Comparison of ENCODE assay signal across 20 cellular contexts in genomic region chr12:120211243-120211903, GRCh38. TPM values are rescaled to one million over a fixed set of nuclear protein-coding genes. Genes with fewer than 3 reads are reported as not detected.
DNase-seq lines count a peak whose midpoint lies in the region; ATAC-seq and TF ChIP-seq lines count a peak whose summit lies in the region.
"Had no signal": no experiment of that assay in that cellular context is flagged by ENCODE, and none has a peak within 500 bp of the region (broad histone marks: within the 10 kb centered on the region; RNA-seq: fewer than 3 reads in every experiment).

No MANE protein-coding gene starts in this region.

- WGBS in endodermal cell (ENCODE audit: insufficient coverage in 1 of 2, insufficient read length in 1 of 2), 2 experiments, result 90 to 97% methylated on average over 2 to 12 of the region's 12 CpGs

- BruUV-seq in Panc1 (replicated peaks; lab: Mats Ljungman, UMichigan), result TSS peak; percentile 67

- POLR2A ChIA-PET in Panc1 (lab: Charles Lee), result interaction anchor here (1.1 kb wide), 1 partner anchor 80 kb away, joined by 4 read pairs; no protein-coding TSS in a partner anchor

- no peak for ATAC-seq in Panc1
- ATAC-seq: gastrocnemius medialis; right cardiac atrium; stimulated activated memory B cell treated with anti-CD40 and anti-IgM and Interleukin-4, amounts not matched to agents 10 μg/mL and 1 μg/mL and 100 μg/mL, for 72 hours had no signal

- no peak overlapping the region for H3K4me3 Mint-ChIP-seq in activated naive CD4-positive, alpha-beta T cell treated with anti-CD3 and anti-CD28 coated beads for 36 hours
- no peak overlapping the region for H3K4me3 Mint-ChIP-seq in endodermal cell
- no peak overlapping the region for H3K4me3 Mint-ChIP-seq in progenitor cell of endocrine pancreas (ENCODE audit: low read depth)
- H3K4me3 Mint-ChIP-seq: stimulated activated memory B cell treated with anti-CD40 and anti-IgM and Interleukin-4, amounts not matched to agents 10 μg/mL and 1 μg/mL and 100 μg/mL, for 72 hours had no signal

- CTCF ChIA-PET in activated naive CD4-positive, alpha-beta T cell treated with anti-CD3 and anti-CD28 coated beads for 36 hours (lab: Charles Lee), result interaction anchor here (0.9 to 1.2 kb wide), 2 partner anchors 11 to 16 kb away, joined by 3 to 6 read pairs; partner anchors contain the start of gene RPLP0
- CTCF ChIA-PET in Panc1 (lab: Charles Lee), result interaction anchor here (1.0 kb wide), 1 partner anchor 10 kb away, joined by 3 read pairs; the partner anchor contains the start of gene RPLP0

- H3K36me3 ChIP-seq in Panc1 (ENCODE audit: control insufficient read depth, insufficient read depth, low read length) (peaks cover 10% of the 10 kb centered on the region), endodermal cell (ENCODE audit: control insufficient read depth, insufficient read depth, low read length) (peaks cover 55% of the 10 kb centered on the region)

- intact Hi-C loops in activated naive CD4-positive, alpha-beta T cell treated with anti-CD3 and anti-CD28 coated beads for 36 hours (cut with micrococcal nuclease), result no loop called here
- intact Hi-C loops in Panc1 (cut with micrococcal nuclease; ENCODE audit: unreplicated experiment), result no loop called here
- intact Hi-C loops in posterior vena cava (cut with DNase I), result no loop called here

- H3K4me3 ChIP-seq in Panc1 (ENCODE audit: low read depth in 2 of 2, low read length in 2 of 2) (no peak overlapping the region), endodermal cell (ENCODE audit: low read length) (no peak overlapping the region)
- H3K4me3 ChIP-seq: gastrocnemius medialis, tibial artery had no signal

- peaks cover 24% of the 10 kb centered on the region for H3K4me1 ChIP-seq in Panc1 (ENCODE audit: control insufficient read depth, insufficient read depth, low read length)
- H3K4me1 ChIP-seq in endodermal cell (ENCODE audit: control insufficient read depth, insufficient read depth, low read length), result no peaks in the 10 kb centered on the region
- H3K4me1 ChIP-seq: gastrocnemius medialis, tibial artery had no signal

- H3K27ac ChIP-seq in Panc1 (ENCODE audit: low read length) (peak overlapping the region; percentile 54), endodermal cell (ENCODE audit: low read depth, low read length) (no peak overlapping the region)
- H3K27ac ChIP-seq: gastrocnemius medialis, tibial artery had no signal

- H3K9ac ChIP-seq in endodermal cell (ENCODE audit: extremely low read depth, low read length, poor library complexity, severe bottlenecking), result no peak overlapping the region

- H3K9me3 ChIP-seq in Panc1 (ENCODE audit: control insufficient read depth, insufficient read depth, low read depth, low read length), result no peaks in the 10 kb centered on the region
- H3K9me3 ChIP-seq in endodermal cell (ENCODE audit: control insufficient read depth, low read length), result peaks cover 1% of the 10 kb centered on the region
- H3K9me3 ChIP-seq: gastrocnemius medialis, tibial artery had no signal

- in situ Hi-C loops in Panc1 (cut with HindIII; ENCODE audit: low pct_unique_long_range_greater_than_20kb, low sequenced_read_pairs), result no loop called here

- no peaks in the 10 kb centered on the region for H3K27me3 Mint-ChIP-seq in activated naive CD4-positive, alpha-beta T cell treated with anti-CD3 and anti-CD28 coated beads for 36 hours (ENCODE audit: low read depth)
- H3K27me3 Mint-ChIP-seq in endodermal cell (ENCODE audit: insufficient read depth) (no peaks in the 10 kb centered on the region), progenitor cell of endocrine pancreas (no peaks in the 10 kb centered on the region)

- peaks cover 20% of the 10 kb centered on the region for H3K36me3 Mint-ChIP-seq in activated naive CD4-positive, alpha-beta T cell treated with anti-CD3 and anti-CD28 coated beads for 36 hours (ENCODE audit: low read depth)
- H3K36me3 Mint-ChIP-seq in endodermal cell (ENCODE audit: low read depth) (peaks cover 64% of the 10 kb centered on the region), progenitor cell of endocrine pancreas (ENCODE audit: insufficient read depth) (peaks cover 12% of the 10 kb centered on the region)

- TF ChIP-seq CTCF in Panc1 (IDR thresholded peaks at IDR 0.05) (no peak), endodermal cell (conservative IDR thresholded peaks at IDR 0.05) (no peak), progenitor cell of endocrine pancreas (IDR thresholded peaks at IDR 0.05; ENCODE audit: unreplicated experiment) (no peak)

- H3K9me3 Mint-ChIP-seq in activated naive CD4-positive, alpha-beta T cell treated with anti-CD3 and anti-CD28 coated beads for 36 hours, result no peaks in the 10 kb centered on the region
- no peaks in the 10 kb centered on the region for H3K9me3 Mint-ChIP-seq in endodermal cell
- H3K9me3 Mint-ChIP-seq in progenitor cell of endocrine pancreas (ENCODE audit: low read depth), result no peaks in the 10 kb centered on the region
- H3K9me3 Mint-ChIP-seq: stimulated activated memory B cell treated with anti-CD40 and anti-IgM and Interleukin-4, amounts not matched to agents 10 μg/mL and 1 μg/mL and 100 μg/mL, for 72 hours had no signal

- H3K27me3 ChIP-seq in Panc1 (ENCODE audit: control insufficient read depth, insufficient read depth, low read length) (no peaks in the 10 kb centered on the region), endodermal cell (ENCODE audit: control insufficient read depth, insufficient read depth, low read length, poor library complexity, severe bottlenecking) (no peaks in the 10 kb centered on the region)
- H3K27me3 ChIP-seq: gastrocnemius medialis, tibial artery had no signal

- no peaks in the 10 kb centered on the region for H3K4me1 Mint-ChIP-seq in activated naive CD4-positive, alpha-beta T cell treated with anti-CD3 and anti-CD28 coated beads for 36 hours (ENCODE audit: low read depth)
- H3K4me1 Mint-ChIP-seq in endodermal cell (no peaks in the 10 kb centered on the region), progenitor cell of endocrine pancreas (ENCODE audit: low read depth) (no peaks in the 10 kb centered on the region)
- H3K4me1 Mint-ChIP-seq: stimulated activated memory B cell treated with anti-CD40 and anti-IgM and Interleukin-4, amounts not matched to agents 10 μg/mL and 1 μg/mL and 100 μg/mL, for 72 hours had no signal

- H3K27ac Mint-ChIP-seq in activated naive CD4-positive, alpha-beta T cell treated with anti-CD3 and anti-CD28 coated beads for 36 hours, result peak overlapping the region; percentile 50
- no peak overlapping the region for H3K27ac Mint-ChIP-seq in endodermal cell
- H3K27ac Mint-ChIP-seq in progenitor cell of endocrine pancreas, result peak overlapping the region; percentile 37
- H3K27ac Mint-ChIP-seq: stimulated activated memory B cell treated with anti-CD40 and anti-IgM and Interleukin-4, amounts not matched to agents 10 μg/mL and 1 μg/mL and 100 μg/mL, for 72 hours had no signal

- no peak for DNase-seq in activated naive CD4-positive, alpha-beta T cell treated with anti-CD3 and anti-CD28 coated beads for 36 hours
- no peak for DNase-seq in activated naive CD4-positive, alpha-beta T cell treated with Interleukin-2 at 50 U/mL for 16 hours
- no peak for DNase-seq in Panc1 (ENCODE audit: low read depth, low spot score)
- DNase-seq in endodermal cell, result peak; percentile 43
- no peak for DNase-seq in progenitor cell of endocrine pancreas (ENCODE audit: low spot score, unreplicated experiment)
- no peak for DNase-seq in D341Med (ENCODE audit: low spot score)
- DNase-seq in posterior vena cava (ENCODE audit: low spot score), result no peak
- no peak for DNase-seq in amygdala (lab: John Stamatoyannopoulos, UW)
- DNase-seq: activated effector memory CD4-positive, alpha-beta T cell treated with anti-CD3 and anti-CD28 coated beads, Interleukin-2, amount 50 U/mL, for 16 hours; cortex of kidney; gastrocnemius medialis; midbrain; NCI-H1105 treated with DMSO at 0.1 percent for 48 hours; NCI-H2107; NCI-H524 treated with DMSO at 0.1 percent for 48 hours; right cardiac atrium; SIG-M5; stimulated activated CD4-positive, alpha-beta T cell treated with anti-CD3 and anti-CD28 coated beads, Interleukin-15, amount 100 ng/mL, for 24 hours; tibial artery had no signal

RNA-seq across cellular contexts. Expression of gene RPLP0, which starts 10.5 kb away (rescaled TPM):
- 1,000 to 10,000 TPM; 5,065 to 5,278 TPM for total RNA-seq in activated naive CD4-positive, alpha-beta T cell treated with anti-CD3 and anti-CD28 coated beads for 36 hours
- total RNA-seq in Panc1 (2021; ENCODE audit: unreplicated experiment), result 2,628 TPM
- polyA plus RNA-seq in Panc1 (2012; ENCODE audit: insufficient read length), result 4,062 TPM
- 1,000 to 10,000 TPM; 2,153 to 2,485 TPM for total RNA-seq in endodermal cell
- polyA plus RNA-seq in endodermal cell (2013, experiment 1 of 2), result 3,202 TPM
- polyA plus RNA-seq in endodermal cell (2013, experiment 2 of 2), result 2,907 TPM
- 2,127 and 2,195 TPM in 2 replicates for total RNA-seq in progenitor cell of endocrine pancreas
- 1,000 to 10,000 TPM; 1,277 to 1,372 TPM for total RNA-seq in posterior vena cava

RNA-seq across cellular contexts. Expression of gene GCN1, which starts 16.9 kb away (rescaled TPM):
- total RNA-seq in activated naive CD4-positive, alpha-beta T cell treated with anti-CD3 and anti-CD28 coated beads for 36 hours, result 100 to 1,000 TPM; 122 to 128 TPM
- 175 TPM for total RNA-seq in Panc1 (2021; ENCODE audit: unreplicated experiment)
- 125 TPM for polyA plus RNA-seq in Panc1 (2012; ENCODE audit: insufficient read length)
- total RNA-seq in endodermal cell, result 100 to 1,000 TPM; 133 to 143 TPM
- polyA plus RNA-seq in endodermal cell (2013, experiment 1 of 2), result 51.2 TPM
- polyA plus RNA-seq in endodermal cell (2013, experiment 2 of 2), result 52.7 TPM
- 117 and 131 TPM in 2 replicates for total RNA-seq in progenitor cell of endocrine pancreas
- 10 to 100 TPM; 50.2 to 52.5 TPM for total RNA-seq in posterior vena cava

RNA-seq across cellular contexts. Expression of gene PXN, which starts 54.2 kb away (rescaled TPM):
- 100 to 1,000 TPM; 109 to 112 TPM for total RNA-seq in activated naive CD4-positive, alpha-beta T cell treated with anti-CD3 and anti-CD28 coated beads for 36 hours
- total RNA-seq in Panc1 (2021; ENCODE audit: unreplicated experiment), result 484 TPM
- 478 TPM for polyA plus RNA-seq in Panc1 (2012; ENCODE audit: insufficient read length)
- 10 to 100 TPM; 58.4 to 92.7 TPM for total RNA-seq in endodermal cell
- polyA plus RNA-seq in endodermal cell (2013, experiment 1 of 2), result 42.1 TPM
- 44.5 TPM for polyA plus RNA-seq in endodermal cell (2013, experiment 2 of 2)
- 71.4 and 71.8 TPM in 2 replicates for total RNA-seq in progenitor cell of endocrine pancreas
- total RNA-seq in posterior vena cava, result 100 to 1,000 TPM; 110 to 113 TPM
